Comparison of ENCODE assay signal across 15 cellular contexts in genomic region chr2:42312106-42312505, GRCh38.
"Had no signal": no experiment of that assay in that cellular context is flagged by ENCODE, and none has a peak within 500 bp of the region (broad histone marks: within the 10 kb centered on the region; RNA-seq: fewer than 3 reads in every experiment).

No MANE protein-coding gene starts in this region.

- H3K4me3 ChIP-seq: colonic mucosa, left ventricle myocardium inferior, smooth muscle cell, thyroid gland had no signal

- H3K27me3 Mint-ChIP-seq: activated naive CD8-positive, alpha-beta T cell treated with anti-CD3 and anti-CD28 coated beads, Interleukin-2, amount 10 ng/mL, durations not matched to agents 7 days and 5 days; brain; stimulated activated memory B cell treated with anti-CD40 and anti-IgM and Interleukin-4, amounts not matched to agents 10 μg/mL and 1 μg/mL and 100 μg/mL, for 72 hours had no signal

- H3K4me2 ChIP-seq: smooth muscle cell had no signal

- H3K27ac ChIP-seq: colonic mucosa, left ventricle myocardium inferior, thyroid gland had no signal

- H3K36me3 ChIP-seq: colonic mucosa, thyroid gland had no signal

- H3K4me1 ChIP-seq: colonic mucosa, left ventricle myocardium inferior had no signal

- H3K9me3 ChIP-seq: colonic mucosa, left ventricle myocardium inferior, thyroid gland had no signal

- H3K4me3 Mint-ChIP-seq: activated naive CD8-positive, alpha-beta T cell treated with anti-CD3 and anti-CD28 coated beads, Interleukin-2, amount 10 ng/mL, durations not matched to agents 7 days and 5 days; brain; stimulated activated memory B cell treated with anti-CD40 and anti-IgM and Interleukin-4, amounts not matched to agents 10 μg/mL and 1 μg/mL and 100 μg/mL, for 72 hours had no signal

- H3K4me1 Mint-ChIP-seq: stimulated activated memory B cell treated with anti-CD40 and anti-IgM and Interleukin-4, amounts not matched to agents 10 μg/mL and 1 μg/mL and 100 μg/mL, for 72 hours had no signal

- H3K27me3 ChIP-seq: colonic mucosa, thyroid gland had no signal

- DNase-seq: activated CD4-positive, alpha-beta T cell treated with anti-CD3 and anti-CD28 coated beads, Interleukin-2, amount 50 U/mL, for 48 hours; activated naive CD8-positive, alpha-beta T cell treated with anti-CD3 and anti-CD28 coated beads, Interleukin-2, amount 10 ng/mL, durations not matched to agents 7 days and 5 days; amygdala; central memory CD4-positive, alpha-beta T cell; colonic mucosa; hypothalamus; islet precursor cell; left ventricle myocardium inferior; stimulated activated CD4-positive, alpha-beta T cell treated with anti-CD3 and anti-CD28 coated beads, Interleukin-4, amount 100 ng/mL, for 1 hour; SW 1271 had no signal

- ATAC-seq: sciatic nerve; stimulated activated memory B cell treated with anti-CD40 and anti-IgM and Interleukin-4, amounts not matched to agents 10 μg/mL and 1 μg/mL and 100 μg/mL, for 72 hours had no signal

- H3K27ac Mint-ChIP-seq: activated naive CD8-positive, alpha-beta T cell treated with anti-CD3 and anti-CD28 coated beads, Interleukin-2, amount 10 ng/mL, durations not matched to agents 7 days and 5 days; brain; stimulated activated memory B cell treated with anti-CD40 and anti-IgM and Interleukin-4, amounts not matched to agents 10 μg/mL and 1 μg/mL and 100 μg/mL, for 72 hours had no signal

- H3K9me3 Mint-ChIP-seq: activated naive CD8-positive, alpha-beta T cell treated with anti-CD3 and anti-CD28 coated beads, Interleukin-2, amount 10 ng/mL, durations not matched to agents 7 days and 5 days; brain; stimulated activated memory B cell treated with anti-CD40 and anti-IgM and Interleukin-4, amounts not matched to agents 10 μg/mL and 1 μg/mL and 100 μg/mL, for 72 hours had no signal
